ENCODE assay signal across 17 cellular contexts in genomic region chr13:24199016-24199415, GRCh38.
"Had no signal": no experiment of that assay in that cellular context is flagged by ENCODE, and none has a peak within 500 bp of the region (broad histone marks: within the 10 kb centered on the region; RNA-seq: fewer than 3 reads in every experiment).

No MANE protein-coding gene starts in this region.

- H3K4me3 Mint-ChIP-seq: activated naive CD8-positive, alpha-beta T cell; activated T-cell treated with anti-CD3 and anti-CD28 coated beads, Interleukin-2, amount 50 U/mL, for 24 hours; memory B cell; stimulated activated memory B cell treated with anti-CD40 and anti-IgM and Interleukin-4, amounts not matched to agents 10 μg/mL and 1 μg/mL and 100 μg/mL, for 72 hours; T-helper 2 cell treated with Interferon-gamma antibody and Interleukin-4, amounts not matched to agents 5 μg/mL and 100 μg/mL, for 36 hours had no signal

- H3K9me3 Mint-ChIP-seq: activated T-cell treated with anti-CD3 and anti-CD28 coated beads, Interleukin-2, amount 50 U/mL, for 24 hours; memory B cell; stimulated activated memory B cell treated with anti-CD40 and anti-IgM and Interleukin-4, amounts not matched to agents 10 μg/mL and 1 μg/mL and 100 μg/mL, for 72 hours; T-helper 2 cell treated with Interferon-gamma antibody and Interleukin-4, amounts not matched to agents 5 μg/mL and 100 μg/mL, for 36 hours had no signal

- H3K27ac ChIP-seq: hepatocyte, left ventricle myocardium inferior had no signal

- ATAC-seq: stimulated activated memory B cell treated with anti-CD40 and anti-IgM and Interleukin-4, amounts not matched to agents 10 μg/mL and 1 μg/mL and 100 μg/mL, for 72 hours had no signal

- H3K4me3 ChIP-seq: breast epithelium, hepatocyte, left ventricle myocardium inferior, pancreas, upper lobe of left lung had no signal

- H3K36me3 ChIP-seq: breast epithelium, left ventricle myocardium inferior, pancreas, upper lobe of left lung had no signal

- H3K27ac Mint-ChIP-seq: activated naive CD8-positive, alpha-beta T cell; activated T-cell treated with anti-CD3 and anti-CD28 coated beads, Interleukin-2, amount 50 U/mL, for 24 hours; memory B cell; stimulated activated memory B cell treated with anti-CD40 and anti-IgM and Interleukin-4, amounts not matched to agents 10 μg/mL and 1 μg/mL and 100 μg/mL, for 72 hours; T-helper 2 cell treated with Interferon-gamma antibody and Interleukin-4, amounts not matched to agents 5 μg/mL and 100 μg/mL, for 36 hours had no signal

- H3K36me3 Mint-ChIP-seq: activated naive CD8-positive, alpha-beta T cell; memory B cell; stimulated activated memory B cell treated with anti-CD40 and anti-IgM and Interleukin-4, amounts not matched to agents 10 μg/mL and 1 μg/mL and 100 μg/mL, for 72 hours had no signal

- H3K9me3 ChIP-seq: breast epithelium, left ventricle myocardium inferior, pancreas, upper lobe of left lung had no signal

- H3K27me3 ChIP-seq: breast epithelium, hepatocyte, pancreas, upper lobe of left lung had no signal

- H3K4me1 ChIP-seq: breast epithelium had no signal

- DNase-seq: activated CD4-positive, alpha-beta T cell treated with anti-CD3 and anti-CD28 coated beads, Interleukin-2, amount 50 U/mL, for 4 hours; activated CD4-positive, CD25-positive, alpha-beta regulatory T cell treated with anti-CD3 and anti-CD28 coated beads, Interleukin-2, amount 50 U/mL, for 72 hours; activated effector memory CD4-positive, alpha-beta T cell treated with Interleukin-2 at 50 U/mL for 16 hours; activated T-cell treated with anti-CD3 and anti-CD28 coated beads, Interleukin-2, amount 50 U/mL, for 24 hours; anterior cingulate cortex; kidney; left ventricle myocardium inferior; pancreas; substantia nigra; SW 1271; upper lobe of left lung had no signal

- H3K27me3 Mint-ChIP-seq: activated naive CD8-positive, alpha-beta T cell; activated T-cell treated with anti-CD3 and anti-CD28 coated beads, Interleukin-2, amount 50 U/mL, for 24 hours; stimulated activated memory B cell treated with anti-CD40 and anti-IgM and Interleukin-4, amounts not matched to agents 10 μg/mL and 1 μg/mL and 100 μg/mL, for 72 hours had no signal
